16 cellular contexts compared by ENCODE assay signal in genomic region chr12:93133361-93133760, GRCh38.
A peak's percentile ranks its signal among the peaks of the same experiment; 100 is the strongest.
DNase-seq lines count a peak whose midpoint lies in the region; ATAC-seq, FAIRE-seq and TF ChIP-seq lines count a peak whose summit lies in the region.
"Had no signal": no experiment of that assay in that cellular context is flagged by ENCODE, and none has a peak within 500 bp of the region (broad histone marks: within the 10 kb centered on the region; RNA-seq: fewer than 3 reads in every experiment).

No MANE protein-coding gene starts in this region.

- FAIRE-seq in endometrium (lab: Jason Lieb, UNC) = peak; percentile 31
- FAIRE-seq: D721Med, G401.6, GM12891 had no signal

- DNase-seq in HL-60 (ENCODE audit: low read depth in 1 of 2, low spot score in 1 of 2) (no peak), nephron progenitor cell (no peak), AG20443 (ENCODE audit: low spot score) (no peak)
- DNase-seq in effector CD4-positive, alpha-beta T cell = no peak
- no peak for DNase-seq in stimulated activated naive CD8-positive, alpha-beta T cell treated with anti-CD3 and anti-CD28 coated beads, Interleukin-15, amount 100 ng/mL, for 72 hours
- DNase-seq: BE2C; C1 segment of cervical spinal cord; Caco-2; CD4-positive, CD25-positive, alpha-beta regulatory T cell; GOT3; H9 had no signal

- H3K27ac Mint-ChIP-seq in nephron progenitor cell = peak overlapping the region; percentile 18
- no peak overlapping the region for H3K27ac Mint-ChIP-seq in stimulated activated naive CD8-positive, alpha-beta T cell treated with anti-CD3 and anti-CD28 coated beads, Interleukin-15, amount 100 ng/mL, for 72 hours
- H3K27ac Mint-ChIP-seq: CD4-positive, CD25-positive, alpha-beta regulatory T cell; H9 had no signal

- no peaks in the 10 kb centered on the region for H3K36me3 Mint-ChIP-seq in nephron progenitor cell (ENCODE audit: low read depth)
- H3K36me3 Mint-ChIP-seq: CD4-positive, CD25-positive, alpha-beta regulatory T cell had no signal

- TF ChIP-seq CTCF in HL-60 (IDR thresholded peaks at IDR 0.05; ENCODE audit: insufficient read depth, low read length) (no peak), nephron progenitor cell (IDR thresholded peaks at IDR 0.05) (no peak)

- peaks cover 64% of the 10 kb centered on the region for H3K4me1 Mint-ChIP-seq in nephron progenitor cell
- H3K4me1 Mint-ChIP-seq in stimulated activated naive CD8-positive, alpha-beta T cell treated with anti-CD3 and anti-CD28 coated beads, Interleukin-15, amount 100 ng/mL, for 72 hours = peaks cover 20% of the 10 kb centered on the region
- H3K4me1 Mint-ChIP-seq: H9 had no signal

- no peaks in the 10 kb centered on the region for H3K27me3 ChIP-seq in HL-60 (ENCODE audit: insufficient read depth, poor library complexity, severe bottlenecking)
- H3K27me3 ChIP-seq: BE2C had no signal

- ATAC-seq in GM19328 (IDR thresholded peaks at IDR 0.05; ENCODE audit: unreplicated experiment) = no peak
- ATAC-seq in stimulated activated naive CD8-positive, alpha-beta T cell treated with anti-CD3 and anti-CD28 coated beads, Interleukin-15, amount 100 ng/mL, for 72 hours = no peak

- H3K4me3 ChIP-seq in HL-60 (replicated peaks; ENCODE audit: insufficient read depth, low read length) = no peak overlapping the region

- no peak overlapping the region for H3K4me3 Mint-ChIP-seq in nephron progenitor cell
- H3K4me3 Mint-ChIP-seq in stimulated activated naive CD8-positive, alpha-beta T cell treated with anti-CD3 and anti-CD28 coated beads, Interleukin-15, amount 100 ng/mL, for 72 hours = no peak overlapping the region
- H3K4me3 Mint-ChIP-seq: CD4-positive, CD25-positive, alpha-beta regulatory T cell; H9 had no signal

- H3K27ac ChIP-seq in HL-60 (replicated peaks) = peak overlapping the region; percentile 98; the same call in 1 of the 2 replicates

- peaks cover 4% of the 10 kb centered on the region for H3K27me3 Mint-ChIP-seq in nephron progenitor cell (ENCODE audit: low read depth, poor library complexity)
- no peaks in the 10 kb centered on the region for H3K27me3 Mint-ChIP-seq in stimulated activated naive CD8-positive, alpha-beta T cell treated with anti-CD3 and anti-CD28 coated beads, Interleukin-15, amount 100 ng/mL, for 72 hours

- H3K9me3 Mint-ChIP-seq in nephron progenitor cell = no peaks in the 10 kb centered on the region
- no peaks in the 10 kb centered on the region for H3K9me3 Mint-ChIP-seq in stimulated activated naive CD8-positive, alpha-beta T cell treated with anti-CD3 and anti-CD28 coated beads, Interleukin-15, amount 100 ng/mL, for 72 hours
- H3K9me3 Mint-ChIP-seq: H9 had no signal
